ENCODE assay signal across 8 cellular contexts in genomic region chr5:136132087-136132486, GRCh38. TPM values are rescaled to one million over a fixed set of nuclear protein-coding genes. Genes with fewer than 3 reads are reported as not detected.
DNase-seq lines count a peak whose midpoint lies in the region; ATAC-seq, FAIRE-seq and TF ChIP-seq lines count a peak whose summit lies in the region.

No MANE protein-coding gene starts in this region.

- FAIRE-seq in bronchial epithelial cell (lab: Jason Lieb, UNC), result no peak

- no peaks in the 10 kb centered on the region for H3K9me2 ChIP-seq in MM.1S (replicated peaks; ENCODE audit: insufficient read depth, low read length)

- 22 to 31% methylated on average over 6 of the region's 6 CpGs for WGBS in lung, 2 donors
- WGBS in tibial nerve, 2 donors, result 26 to 27% methylated on average over 6 of the region's 6 CpGs

- H3K4me1 ChIP-seq in MM.1S (ENCODE audit: low read length) (peaks cover 17% of the 10 kb centered on the region), lung (ENCODE audit: control insufficient read depth in 2 of 2, insufficient read depth in 2 of 2, low read length in 2 of 2) (peaks cover 3 to 19% of the 10 kb centered on the region in 2 donors), tibial nerve (peaks cover 0 to 50% (median 16%) of the 10 kb centered on the region in 4 donors)

- no peak overlapping the region for H3K27ac ChIP-seq in MM.1S (ENCODE audit: low read length)
- H3K27ac ChIP-seq in lung (ENCODE audit: low read depth in 1 of 2, low read length in 1 of 2), result peak overlapping the region; percentile 66 to 97
- H3K27ac ChIP-seq in tibial nerve, result peak overlapping the region; percentile 93 to 98 (median 96)

- peak overlapping the region; percentile 98 for H2AFZ ChIP-seq in MM.1S (ENCODE audit: low read length)

- H3K9me3 ChIP-seq in MM.1S (replicated peaks; ENCODE audit: insufficient read depth, low read length) (no peaks in the 10 kb centered on the region), lung (ENCODE audit: control insufficient read depth in 2 of 2, insufficient read depth in 1 of 2, low read length in 1 of 2) (no peaks in the 10 kb centered on the region), tibial nerve (no peaks in the 10 kb centered on the region)

- POLR2A ChIA-PET in AG04449 (lab: Yijun Ruan, JAX), result interaction anchor here (1.1 kb wide), 1 partner anchor 9 kb away, joined by 3 read pairs; no protein-coding TSS in a partner anchor

- peaks cover 8% of the 10 kb centered on the region; the same call in 1 of the 2 replicates for H4K20me1 ChIP-seq in MM.1S (ENCODE audit: insufficient read depth, low read length)

- H3K4me2 ChIP-seq in MM.1S (ENCODE audit: low read depth, low read length), result peak overlapping the region; percentile 93

- H3K27me3 ChIP-seq in MM.1S (replicated peaks; ENCODE audit: insufficient read depth, low read length) (no peaks in the 10 kb centered on the region), bronchial epithelial cell (ENCODE audit: control insufficient read depth, insufficient read depth, low read length) (no peaks in the 10 kb centered on the region), lung (ENCODE audit: control insufficient read depth, insufficient read depth) (no peaks in the 10 kb centered on the region), tibial nerve (no peaks in the 10 kb centered on the region)

- H3K36me3 ChIP-seq in MM.1S (replicated peaks; ENCODE audit: insufficient read depth, low read length) (no peaks in the 10 kb centered on the region), bronchial epithelial cell (ENCODE audit: control insufficient read depth, insufficient read depth, low read length) (no peaks in the 10 kb centered on the region), lung (ENCODE audit: control insufficient read depth in 2 of 2, insufficient read depth in 2 of 2, low read length in 2 of 2) (no peaks in the 10 kb centered on the region), tibial nerve (no peaks in the 10 kb centered on the region)

- ATAC-seq in GM18907 (IDR thresholded peaks at IDR 0.05; ENCODE audit: unreplicated experiment) (peak; percentile 21), lung (ENCODE audit: insufficient read depth, low FRiP score) (no peak), HG03025 (IDR thresholded peaks at IDR 0.05; ENCODE audit: low FRiP score, unreplicated experiment) (no peak)

- DNase-seq in AG04449 (ENCODE audit: low read depth, low spot score) (no peak), MM.1S (no peak), bronchial epithelial cell (ENCODE audit: low read depth) (no peak), lung (ENCODE audit: low spot score) (no peak), tibial nerve (ENCODE audit: low spot score in 2 of 2) (no peak)
- no peak for DNase-seq in stimulated activated CD4-positive, alpha-beta T cell treated with anti-CD3 and anti-CD28 coated beads, Interleukin-2, amount 100 ng/mL, for 24 hours

- peak overlapping the region; percentile 66 for H3K4me3 ChIP-seq in AG04449 (ENCODE audit: low read depth, low read length)
- H3K4me3 ChIP-seq in MM.1S (ENCODE audit: low read length), result peak overlapping the region; percentile 98
- peak overlapping the region; percentile 85 for H3K4me3 ChIP-seq in bronchial epithelial cell (ENCODE audit: low read depth, low read length)
- no peak overlapping the region for H3K4me3 ChIP-seq in lung
- H3K4me3 ChIP-seq in tibial nerve, result peak overlapping the region; percentile 66 to 100 (median 87)

- TF ChIP-seq CTCF in AG04449 (IDR thresholded peaks at IDR 0.05; ENCODE audit: insufficient read depth, low read length, missing control alignments) (no peak), MM.1S (IDR thresholded peaks at IDR 0.05; ENCODE audit: low read length) (no peak), bronchial epithelial cell (IDR thresholded peaks at IDR 0.05; ENCODE audit: insufficient read depth, low read length, severe bottlenecking) (no peak), lung (IDR thresholded peaks at IDR 0.05; ENCODE audit: control extremely low read depth, extremely low read depth) (no peak), tibial nerve (IDR thresholded peaks at IDR 0.05) (no peak)

- CTCF ChIA-PET in AG04449 (lab: Yijun Ruan, JAX), result interaction anchor here (0.7 to 1.8 kb wide), 4 partner anchors 45 to 187 kb away, joined by 3 to 13 read pairs (median 4); no protein-coding TSS in a partner anchor

- TF ChIP-seq EP300 in tibial nerve (IDR thresholded peaks at IDR 0.05), result no peak

- no peak for TF ChIP-seq POLR2A in tibial nerve (IDR thresholded peaks at IDR 0.05)

- peaks cover 10% of the 10 kb centered on the region; the same call in 1 of the 2 replicates for H3F3A ChIP-seq in MM.1S (ENCODE audit: insufficient read depth, low read length)

- H3K9ac ChIP-seq in MM.1S (ENCODE audit: low read length), result peak overlapping the region; percentile 96; the same call in 1 of the 2 replicates

- H3K79me2 ChIP-seq in MM.1S (ENCODE audit: low read length), result peaks cover 44% of the 10 kb centered on the region

RNA-seq across cellular contexts. Expression of gene SMAD5, which starts 0.6 kb away (rescaled TPM):
- total RNA-seq in bronchial epithelial cell (24.6 and 29.7 TPM in 2 replicates), lung (10 to 100 TPM; 44.2 to 67.0 TPM), tibial nerve (10 to 100 TPM; 34.5 to 65.5 (median 54.3) TPM)
- 1 to 10 TPM; 8.8 to 9.0 TPM for polyA plus RNA-seq in lung
